Comparison of ENCODE assay signal across 1 cellular context in genomic region chr14:54109521-54110120, GRCh38.
TF ChIP-seq lines count a peak whose summit lies in the region.

No MANE protein-coding gene starts in this region.

TF ChIP-seq in HepG2, 621 proteins besides CTCF, POLR2A, EP300 and RAD21 (continued from another document):
- TF ChIP-seq KIAA2018 (CRISPR knock-in tag; IDR thresholded peaks at IDR 0.05; ENCODE audit: borderline replicate concordance) (no peak), ZFX (CRISPR knock-in tag; IDR thresholded peaks at IDR 0.05; ENCODE audit: low read depth) (no peak), ZNF770 (CRISPR knock-in tag; IDR thresholded peaks at IDR 0.05) (peak; percentile 92), TEAD3 (CRISPR knock-in tag; optimal IDR thresholded peaks at IDR 0.05; ENCODE audit: borderline replicate concordance) (peak; percentile 7), SALL1 (CRISPR knock-in tag; IDR thresholded peaks at IDR 0.05) (peak; percentile 31; the same call in 1 of the 2 replicates)
